ENCODE assay signal across 8 cellular contexts in genomic region chr10:42932735-42933453, GRCh38.
DNase-seq lines count a peak whose midpoint lies in the region; ATAC-seq and TF ChIP-seq lines count a peak whose summit lies in the region.

No MANE protein-coding gene starts in this region.

- intact Hi-C loops in Caco-2 (cut with micrococcal nuclease; ENCODE audit: unreplicated experiment) (no loop called here), heart right ventricle (cut with DNase I) (no loop called here), tibial artery (cut with DNase I; ENCODE audit: low total_unique reads) (no loop called here)

- H3K9me3 ChIP-seq in Caco-2 (no peaks in the 10 kb centered on the region), heart right ventricle (no peaks in the 10 kb centered on the region), tibial artery (no peaks in the 10 kb centered on the region), MG63 (no peaks in the 10 kb centered on the region)

- no peaks in the 10 kb centered on the region for H3K36me3 ChIP-seq in Caco-2 (ENCODE audit: control insufficient read depth, insufficient read depth, low read length)
- no peaks in the 10 kb centered on the region for H3K36me3 ChIP-seq in heart right ventricle
- no peaks in the 10 kb centered on the region for H3K36me3 ChIP-seq in tibial artery
- no peaks in the 10 kb centered on the region for H3K36me3 ChIP-seq in MG63

- H3K27me3 ChIP-seq in Caco-2 (replicated peaks; ENCODE audit: control insufficient read depth, insufficient read depth, low read length) (no peaks in the 10 kb centered on the region), heart right ventricle (peaks cover 23 to 91% (median 60%) of the 10 kb centered on the region in 7 donors), tibial artery (peaks cover 0 to 55% of the 10 kb centered on the region in 2 donors), MG63 (no peaks in the 10 kb centered on the region)

- ATAC-seq in heart right ventricle (peak in 6 of 8 donors; percentile 9 to 40 (median 20)), HG02981 (IDR thresholded peaks at IDR 0.05; ENCODE audit: unreplicated experiment) (no peak)

- CTCF ChIA-PET in Caco-2 (lab: Charles Lee), result no interaction called here

- H3K4me1 ChIP-seq in Caco-2 (no peaks in the 10 kb centered on the region), heart right ventricle (peaks cover 7 to 16% (median 15%) of the 10 kb centered on the region in 9 donors), tibial artery (peaks cover 0 to 14% (median 6%) of the 10 kb centered on the region in 4 donors)

- no peaks in the 10 kb centered on the region for H3K4me1 Mint-ChIP-seq in Caco-2 (ENCODE audit: low read depth, unreplicated experiment)

- peak overlapping the region; percentile 34 for H3K4me3 Mint-ChIP-seq in Caco-2 (ENCODE audit: unreplicated experiment)

- DNase-seq in Caco-2 (no peak), heart right ventricle (no peak), tibial artery (no peak), NCI-H2029 (lab: John Stamatoyannopoulos, UW) (no peak), MG63 (no peak)
- DNase-seq in activated CD4-positive, alpha-beta T cell treated with anti-CD3 and anti-CD28 coated beads, Interleukin-2, amount 50 U/mL, for 48 hours, result peak; percentile 56 to 59
- peak; percentile 69 for DNase-seq in stimulated activated CD4-positive, alpha-beta T cell treated with anti-CD3 and anti-CD28 coated beads, Interleukin-15, amount 100 ng/mL, for 24 hours

- POLR2A ChIA-PET in Caco-2 (lab: Charles Lee), result no interaction called here

- H3K9me3 Mint-ChIP-seq in Caco-2 (ENCODE audit: unreplicated experiment), result no peaks in the 10 kb centered on the region

- H3K27ac Mint-ChIP-seq in Caco-2 (ENCODE audit: unreplicated experiment), result no peak overlapping the region

- WGBS in heart right ventricle, 2 donors, result 2% methylated on average over 45 of the region's 45 CpGs

- H3K27me3 Mint-ChIP-seq in Caco-2 (ENCODE audit: insufficient read depth, unreplicated experiment), result peaks cover 41% of the 10 kb centered on the region

- TF ChIP-seq CTCF in Caco-2 (IDR thresholded peaks at IDR 0.05; ENCODE audit: insufficient read depth in 1 of 2, low read depth in 1 of 2, low read length in 1 of 2, severe bottlenecking in 1 of 2, unreplicated experiment in 1 of 2), result no peak
- TF ChIP-seq CTCF in heart right ventricle (IDR thresholded peaks at IDR 0.05), result no peak
- TF ChIP-seq CTCF in tibial artery (IDR thresholded peaks at IDR 0.05), result no peak

- no TSS peak for BruUV-seq in Caco-2 (replicated peaks; lab: Mats Ljungman, UMichigan)

- H3K4me3 ChIP-seq in Caco-2 (ENCODE audit: low read depth, low read length) (no peak overlapping the region), heart right ventricle (peak overlapping the region in 8 of 10 donors; percentile 15 to 39 (median 28)), tibial artery (no peak overlapping the region), MG63 (no peak overlapping the region)

- H3K27ac ChIP-seq in heart right ventricle, result no peak overlapping the region
- no peak overlapping the region for H3K27ac ChIP-seq in tibial artery

- H3K36me3 Mint-ChIP-seq in Caco-2 (ENCODE audit: insufficient read depth, unreplicated experiment), result no peaks in the 10 kb centered on the region

Comparison
In these comparisons a context has a peak if more than half of its experiments do, and no peak if none do; other contexts are left out.
1. DNase-seq: peak in activated CD4-positive, alpha-beta T cell treated with anti-CD3 and anti-CD28 coated beads, Interleukin-2, amount 50 U/mL, for 48 hours (2 of 2) and stimulated activated CD4-positive, alpha-beta T cell treated with anti-CD3 and anti-CD28 coated beads, Interleukin-15, amount 100 ng/mL, for 24 hours (single experiment); none in Caco-2 (0 of 2), heart right ventricle (0 of 2), tibial artery (0 of 2), NCI-H2029 (single experiment) and MG63 (single experiment).
2. H3K4me3 ChIP-seq: peak in heart right ventricle (8 of 10); none in Caco-2 (single experiment), tibial artery (0 of 2) and MG63 (single experiment).